In the genomic region with DNA sequence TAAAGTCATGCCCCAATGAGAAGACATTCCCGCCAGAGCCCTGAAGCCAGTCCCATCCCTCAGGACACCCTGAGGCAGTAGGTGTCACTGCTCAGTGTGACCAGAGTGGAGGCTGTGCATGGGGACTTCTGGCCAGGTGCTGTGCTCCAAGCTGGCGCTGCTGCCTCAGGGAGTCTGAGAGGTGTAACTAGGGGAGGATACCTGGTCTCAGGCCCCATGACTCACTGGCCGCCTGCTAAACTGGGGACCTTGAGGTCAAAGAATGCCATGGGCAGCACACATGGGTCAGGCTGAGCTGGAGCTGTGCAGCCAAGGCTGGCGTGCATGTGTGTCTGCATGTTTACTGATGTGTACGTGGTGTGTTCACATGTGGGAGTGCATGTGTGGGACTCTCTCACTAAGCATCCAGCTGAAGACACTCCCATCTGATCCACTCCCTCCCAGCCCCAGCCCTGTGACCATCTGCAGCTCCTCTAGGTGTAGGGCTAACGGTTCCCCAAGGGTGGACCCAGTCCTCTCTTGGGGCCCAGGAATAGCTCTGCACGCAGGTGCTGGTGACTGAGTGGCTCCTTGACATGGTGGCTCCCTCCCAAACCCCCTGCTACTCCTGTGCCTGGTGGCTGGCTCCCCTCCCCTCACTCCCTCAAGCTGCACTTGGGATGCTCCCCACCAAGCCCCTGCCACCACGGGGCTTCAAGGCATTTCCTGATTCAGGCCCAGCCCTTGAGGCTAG, we compare ENCODE assay signal across 13 cellular contexts. TPM values are rescaled to one million over a fixed set of nuclear protein-coding genes. Genes with fewer than 3 reads are reported as not detected.
DNase-seq lines count a peak whose midpoint lies in the region; ATAC-seq and TF ChIP-seq lines count a peak whose summit lies in the region.
"Had no signal": no experiment of that assay in that cellular context is flagged by ENCODE, and none has a peak within 500 bp of the region (broad histone marks: within the 10 kb centered on the region; RNA-seq: fewer than 3 reads in every experiment).

No MANE protein-coding gene starts in this region.

- H3K4me1 Mint-ChIP-seq in type B pancreatic cell (ENCODE audit: unreplicated experiment): peaks cover 43% of the 10 kb centered on the region
- peaks cover 32 to 69% of the 10 kb centered on the region in 2 donors for H3K4me1 Mint-ChIP-seq in stimulated activated naive B cell treated with anti-CD40 and anti-IgM and Interleukin-4, amounts not matched to agents 10 μg/mL and 1 μg/mL and 100 μg/mL, for 72 hours

- H3K27me3 Mint-ChIP-seq in type B pancreatic cell: no peaks in the 10 kb centered on the region
- no peaks in the 10 kb centered on the region for H3K27me3 Mint-ChIP-seq in stimulated activated naive B cell treated with anti-CD40 and anti-IgM and Interleukin-4, amounts not matched to agents 10 μg/mL and 1 μg/mL and 100 μg/mL, for 72 hours
- H3K27me3 Mint-ChIP-seq: activated naive CD8-positive, alpha-beta T cell treated with anti-CD3 and anti-CD28 coated beads, Interleukin-2, amount 10 ng/mL, durations not matched to agents 7 days and 5 days had no signal

- H3K4me1 ChIP-seq in BLaER1 (peaks cover 78% of the 10 kb centered on the region), esophagus muscularis mucosa (peaks cover 39 to 79% (median 62%) of the 10 kb centered on the region in 4 donors), rectal smooth muscle tissue (ENCODE audit: control insufficient read depth, insufficient read depth, low read length) (peaks cover 38% of the 10 kb centered on the region)

- ATAC-seq in stimulated activated naive B cell treated with anti-CD40 and anti-IgM and Interleukin-4, amounts not matched to agents 10 μg/mL and 1 μg/mL and 100 μg/mL, for 72 hours (replicated peaks): no peak

- H3K27ac ChIP-seq in BLaER1 (peak overlapping the region; percentile 70), RWPE1 (peak overlapping the region; percentile 98), esophagus muscularis mucosa (replicated peaks in 1 of 4) (peak overlapping the region; percentile 52 to 76 (median 70)), rectal smooth muscle tissue (ENCODE audit: low read depth, low read length) (peak overlapping the region; percentile 76)

- peak overlapping the region; percentile 80 for H3K4me2 ChIP-seq in BLaER1

- POLR2A ChIA-PET in RWPE1 (lab: Yijun Ruan, JAX; ENCODE audit: low non-redundant PET): no interaction called here

- no peak for TF ChIP-seq POLR2A in esophagus muscularis mucosa (IDR thresholded peaks at IDR 0.05; ENCODE audit: low read depth)

- TF ChIP-seq EP300 in esophagus muscularis mucosa (IDR thresholded peaks at IDR 0.05): no peak

- H3K9me3 ChIP-seq in BLaER1 (0 out of 2 replicates have a peak, but pooled peaks cover 6% of the 10 kb centered on the region), esophagus muscularis mucosa (no peaks in the 10 kb centered on the region)

- no peaks in the 10 kb centered on the region for H3K9me3 Mint-ChIP-seq in type B pancreatic cell
- peaks cover 4 to 5% of the 10 kb centered on the region in 2 donors for H3K9me3 Mint-ChIP-seq in stimulated activated naive B cell treated with anti-CD40 and anti-IgM and Interleukin-4, amounts not matched to agents 10 μg/mL and 1 μg/mL and 100 μg/mL, for 72 hours

- intact Hi-C loops in esophagus muscularis mucosa (cut with DNase I): loop anchor here (10.0 kb wide), 1 partner anchor 67 kb away; no protein-coding TSS in a partner anchor

- H3K36me3 ChIP-seq in BLaER1 (peaks cover 41% of the 10 kb centered on the region), esophagus muscularis mucosa (no peaks in the 10 kb centered on the region), rectal smooth muscle tissue (ENCODE audit: control insufficient read depth, insufficient read depth, low read length) (no peaks in the 10 kb centered on the region)

- H3K27ac Mint-ChIP-seq in type B pancreatic cell: no peak overlapping the region
- no peak overlapping the region for H3K27ac Mint-ChIP-seq in stimulated activated naive B cell treated with anti-CD40 and anti-IgM and Interleukin-4, amounts not matched to agents 10 μg/mL and 1 μg/mL and 100 μg/mL, for 72 hours
- H3K27ac Mint-ChIP-seq: activated naive CD8-positive, alpha-beta T cell treated with anti-CD3 and anti-CD28 coated beads, Interleukin-2, amount 10 ng/mL, durations not matched to agents 7 days and 5 days had no signal

- peaks cover 10% of the 10 kb centered on the region for H3K36me3 Mint-ChIP-seq in type B pancreatic cell
- H3K36me3 Mint-ChIP-seq in stimulated activated naive B cell treated with anti-CD40 and anti-IgM and Interleukin-4, amounts not matched to agents 10 μg/mL and 1 μg/mL and 100 μg/mL, for 72 hours: peaks cover 13 to 25% of the 10 kb centered on the region in 2 donors
- H3K36me3 Mint-ChIP-seq: activated naive CD8-positive, alpha-beta T cell treated with anti-CD3 and anti-CD28 coated beads, Interleukin-2, amount 10 ng/mL, durations not matched to agents 7 days and 5 days had no signal

- TF ChIP-seq CTCF in RWPE1 (conservative IDR thresholded peaks at IDR 0.05; ENCODE audit: low read depth): no peak
- no peak for TF ChIP-seq CTCF in esophagus muscularis mucosa (IDR thresholded peaks at IDR 0.05)
- TF ChIP-seq CTCF in type B pancreatic cell (conservative IDR thresholded peaks at IDR 0.05): no peak

- no peak overlapping the region for H3K4me3 ChIP-seq in BLaER1
- H3K4me3 ChIP-seq in esophagus muscularis mucosa: no peak overlapping the region
- H3K4me3 ChIP-seq in rectal smooth muscle tissue (ENCODE audit: low read length): no peak overlapping the region

- CTCF ChIA-PET in RWPE1 (lab: Yijun Ruan, JAX): interaction anchor here (0.5 to 0.7 kb wide), 3 partner anchors 8 to 784 kb away, joined by 3 to 4 read pairs (median 3); no protein-coding TSS in a partner anchor

- DNase-seq in RWPE1 (ENCODE audit: low spot score) (no peak), esophagus muscularis mucosa (ENCODE audit: extremely low spot score) (no peak), NCI-H1092 treated with DMSO at 0.1 percent for 48 hours (lab: John Stamatoyannopoulos, UW) (no peak), type B pancreatic cell (ENCODE audit: extremely low spot score, unreplicated experiment) (no peak), NCI-H1436 treated with DMSO at 0.1 percent for 48 hours (lab: John Stamatoyannopoulos, UW) (no peak)
- no peak for DNase-seq in stimulated activated naive B cell treated with anti-CD40 and anti-IgM and Interleukin-4, amounts not matched to agents 10 μg/mL and 1 μg/mL and 100 μg/mL, for 72 hours
- DNase-seq: activated CD4-positive, CD25-positive, alpha-beta regulatory T cell; activated CD8-positive, alpha-beta memory T cell treated with anti-CD3 and anti-CD28 coated beads, Interleukin-2, amount 50 U/mL, for 48 hours; activated naive CD8-positive, alpha-beta T cell treated with anti-CD3 and anti-CD28 coated beads, Interleukin-2, amount 10 ng/mL, durations not matched to agents 7 days and 5 days; NCI-H1694 treated with DMSO at 0.1 percent for 48 hours; NCI-H748 treated with DMSO at 0.1 percent for 48 hours had no signal

- WGBS in esophagus muscularis mucosa: no CpG with 5 or more reads among the region's 8 CpGs

- peaks cover 100% of the 10 kb centered on the region for H4K20me1 ChIP-seq in BLaER1

- no peak overlapping the region for H3K4me3 Mint-ChIP-seq in type B pancreatic cell
- no peak overlapping the region for H3K4me3 Mint-ChIP-seq in stimulated activated naive B cell treated with anti-CD40 and anti-IgM and Interleukin-4, amounts not matched to agents 10 μg/mL and 1 μg/mL and 100 μg/mL, for 72 hours
- H3K4me3 Mint-ChIP-seq: activated naive CD8-positive, alpha-beta T cell treated with anti-CD3 and anti-CD28 coated beads, Interleukin-2, amount 10 ng/mL, durations not matched to agents 7 days and 5 days had no signal

- H3K27me3 ChIP-seq in BLaER1 (no peaks in the 10 kb centered on the region), esophagus muscularis mucosa (no peaks in the 10 kb centered on the region), rectal smooth muscle tissue (ENCODE audit: control insufficient read depth, insufficient read depth, low read length) (no peaks in the 10 kb centered on the region)

- H3K9ac ChIP-seq in BLaER1 (peak overlapping the region; percentile 47), rectal smooth muscle tissue (ENCODE audit: low read length) (no peak overlapping the region)

RNA-seq across cellular contexts. Expression of a gene that starts 16.5 kb away (rescaled TPM):
- total RNA-seq in esophagus muscularis mucosa (10 to 100 TPM; 17.4 to 62.2 (median 38.5) TPM), type B pancreatic cell (ENCODE audit: low replicate concordance) (64.9 and 75.2 TPM in 2 replicates)
